6 cellular contexts compared by ENCODE assay signal in the genomic region with DNA sequence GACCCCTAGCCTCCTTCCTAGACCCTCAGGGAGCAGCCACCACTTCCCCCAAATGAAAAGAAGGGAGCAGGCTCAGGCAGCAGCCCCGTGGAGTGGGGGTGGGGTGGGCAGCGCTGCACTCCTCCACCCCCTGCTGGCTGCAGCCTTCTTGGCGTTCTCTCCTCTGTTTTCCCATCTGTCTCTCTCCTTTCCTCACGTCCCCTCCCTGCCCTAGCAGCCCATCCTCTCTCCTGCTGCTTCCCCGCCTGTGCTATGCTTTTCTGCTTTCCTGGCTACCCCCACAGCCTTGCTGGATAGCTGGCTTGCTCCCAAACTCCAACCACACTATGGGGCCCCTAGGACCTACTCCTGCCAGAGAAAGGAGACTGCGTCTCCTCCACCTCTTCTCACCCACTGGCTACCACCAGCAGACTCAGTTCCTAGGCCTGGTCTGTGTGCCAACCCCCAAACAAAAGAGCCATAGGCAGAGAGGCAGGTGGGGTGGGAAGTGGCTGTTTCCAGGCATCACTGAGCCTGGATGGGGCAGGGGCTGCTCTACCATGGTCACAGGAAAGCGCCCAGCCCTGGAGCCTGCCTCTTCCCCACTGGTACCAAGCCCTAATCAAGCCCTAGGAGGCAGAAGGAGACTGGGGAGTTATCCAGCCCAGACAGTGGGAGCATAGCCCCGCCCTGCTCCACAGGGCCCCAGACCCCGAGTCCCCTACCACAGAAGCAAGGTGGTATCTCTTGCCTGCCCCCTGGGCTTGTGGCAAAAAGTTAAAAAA.
DNase-seq lines count a peak whose midpoint lies in the region; ATAC-seq lines count a peak whose summit lies in the region.

No MANE protein-coding gene starts in this region.

- no peak for ATAC-seq in GM21526 (IDR thresholded peaks at IDR 0.05; ENCODE audit: low FRiP score, unreplicated experiment)

- peak; percentile 97 for DNase-seq in DMS 273 (lab: John Stamatoyannopoulos, UW; ENCODE audit: unreplicated experiment)
- DNase-seq in NCI-H524 treated with DMSO at 0.1 percent for 48 hours (lab: John Stamatoyannopoulos, UW), result peak; percentile 77
- DNase-seq in glomerular visceral epithelial cell (ENCODE audit: extremely low spot score), result peak; percentile 31
- DNase-seq in epidermal melanocyte (ENCODE audit: insufficient read length, low spot score), result no peak
- no peak for DNase-seq in GOT3 (lab: John Stamatoyannopoulos, UW)

Comparison
In these comparisons a context has a peak if more than half of its experiments do, and no peak if none do; other contexts are left out.
1. DNase-seq: peak in DMS 273 (single experiment), NCI-H524 treated with DMSO at 0.1 percent for 48 hours (single experiment) and glomerular visceral epithelial cell (single experiment); none in epidermal melanocyte (single experiment) and GOT3 (single experiment).